8 cellular contexts compared by ENCODE assay signal in the genomic region with DNA sequence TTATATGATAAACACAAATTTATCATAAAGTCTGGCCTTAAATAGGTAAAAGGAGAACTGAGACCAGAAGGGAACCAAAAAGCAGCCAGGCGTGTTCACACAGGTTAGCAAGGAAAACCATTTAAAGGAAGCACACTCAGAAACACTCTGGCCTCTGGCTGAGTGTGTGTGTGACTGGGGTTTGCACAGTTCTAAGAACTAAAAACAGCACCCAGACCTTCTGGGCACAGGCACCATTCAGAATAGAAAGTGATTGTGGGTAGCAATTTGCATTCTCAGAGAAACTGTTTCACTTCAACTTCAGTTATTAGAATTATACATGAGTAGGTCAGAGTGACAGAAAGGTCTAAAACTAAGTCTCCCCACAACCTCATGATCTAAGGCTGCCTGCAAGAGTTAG. TPM values are rescaled to one million over a fixed set of nuclear protein-coding genes. Genes with fewer than 3 reads are reported as not detected.
DNase-seq lines count a peak whose midpoint lies in the region; ATAC-seq, FAIRE-seq and TF ChIP-seq lines count a peak whose summit lies in the region.

No MANE protein-coding gene starts in this region.

- intact Hi-C loops in Caco-2 (cut with micrococcal nuclease; ENCODE audit: unreplicated experiment), result loop anchor here (5.0 kb wide), 1 partner anchor 177 kb away; no protein-coding TSS in a partner anchor
- intact Hi-C loops in adrenal gland (cut with DNase I), result no loop called here

- ATAC-seq in GM19397 (IDR thresholded peaks at IDR 0.05; ENCODE audit: unreplicated experiment) (peak; percentile 97), HG03108 (IDR thresholded peaks at IDR 0.05; ENCODE audit: unreplicated experiment) (peak; percentile 97)
- ATAC-seq in activated naive CD8-positive, alpha-beta T cell treated with anti-CD3 and anti-CD28 coated beads, Interleukin-2, amount 10 ng/mL, durations not matched to agents 7 days and 5 days (ENCODE audit: low read depth), result peak; percentile 73

- no peak for TF ChIP-seq CTCF in Caco-2 (IDR thresholded peaks at IDR 0.05; ENCODE audit: insufficient read depth in 1 of 2, low read depth in 1 of 2, low read length in 1 of 2, severe bottlenecking in 1 of 2, unreplicated experiment in 1 of 2)
- TF ChIP-seq CTCF in brain microvascular endothelial cell (IDR thresholded peaks at IDR 0.05; ENCODE audit: low read depth, low read length, missing control alignments), result no peak
- no peak for TF ChIP-seq CTCF in adrenal gland (IDR thresholded peaks at IDR 0.05)

- CTCF ChIA-PET in Caco-2 (lab: Charles Lee), result no interaction called here

- peaks cover 26% of the 10 kb centered on the region for H3K4me1 Mint-ChIP-seq in activated naive CD8-positive, alpha-beta T cell treated with anti-CD3 and anti-CD28 coated beads, Interleukin-2, amount 10 ng/mL, durations not matched to agents 7 days and 5 days
- peaks cover 7% of the 10 kb centered on the region for H3K4me1 Mint-ChIP-seq in Caco-2 (ENCODE audit: low read depth, unreplicated experiment)

- peaks cover 1% of the 10 kb centered on the region for H3K36me3 Mint-ChIP-seq in activated naive CD8-positive, alpha-beta T cell treated with anti-CD3 and anti-CD28 coated beads, Interleukin-2, amount 10 ng/mL, durations not matched to agents 7 days and 5 days
- peaks cover 23% of the 10 kb centered on the region for H3K36me3 Mint-ChIP-seq in Caco-2 (ENCODE audit: insufficient read depth, unreplicated experiment)

- TF ChIP-seq POLR2A in GM12892 (IDR thresholded peaks at IDR 0.05; ENCODE audit: low read depth, low read length) (no peak), adrenal gland (IDR thresholded peaks at IDR 0.05) (no peak)

- H3K27ac Mint-ChIP-seq in activated naive CD8-positive, alpha-beta T cell treated with anti-CD3 and anti-CD28 coated beads, Interleukin-2, amount 10 ng/mL, durations not matched to agents 7 days and 5 days, result peak overlapping the region; percentile 94
- H3K27ac Mint-ChIP-seq in Caco-2 (ENCODE audit: unreplicated experiment), result no peak overlapping the region

- H3K36me3 ChIP-seq in Caco-2 (ENCODE audit: control insufficient read depth, insufficient read depth, low read length) (peaks cover 1% of the 10 kb centered on the region; the same call in 1 of the 2 replicates), brain microvascular endothelial cell (replicated peaks) (no peaks in the 10 kb centered on the region), adrenal gland (replicated peaks in 1 of 2) (no peaks in the 10 kb centered on the region)

- H3K27ac ChIP-seq in brain microvascular endothelial cell, result no peak overlapping the region
- no peak overlapping the region for H3K27ac ChIP-seq in adrenal gland

- H3K9me3 ChIP-seq in Caco-2, result no peaks in the 10 kb centered on the region
- no peaks in the 10 kb centered on the region for H3K9me3 ChIP-seq in adrenal gland (replicated peaks in 1 of 3)

- H3K4me3 Mint-ChIP-seq in activated naive CD8-positive, alpha-beta T cell treated with anti-CD3 and anti-CD28 coated beads, Interleukin-2, amount 10 ng/mL, durations not matched to agents 7 days and 5 days, result peak overlapping the region; percentile 72
- no peak overlapping the region for H3K4me3 Mint-ChIP-seq in Caco-2 (ENCODE audit: unreplicated experiment)

- H3K27me3 Mint-ChIP-seq in activated naive CD8-positive, alpha-beta T cell treated with anti-CD3 and anti-CD28 coated beads, Interleukin-2, amount 10 ng/mL, durations not matched to agents 7 days and 5 days, result no peaks in the 10 kb centered on the region
- H3K27me3 Mint-ChIP-seq in Caco-2 (ENCODE audit: insufficient read depth, unreplicated experiment), result no peaks in the 10 kb centered on the region

- peak; percentile 90 for FAIRE-seq in GM12892 (lab: Jason Lieb, UNC)

- POLR2A ChIA-PET in activated naive CD8-positive, alpha-beta T cell treated with anti-CD3 and anti-CD28 coated beads, Interleukin-2, amount 10 ng/mL, durations not matched to agents 7 days and 5 days (lab: Charles Lee), result no interaction called here
- POLR2A ChIA-PET in Caco-2 (lab: Charles Lee), result no interaction called here

- no TSS peak for BruUV-seq in Caco-2 (replicated peaks; lab: Mats Ljungman, UMichigan)

- in situ Hi-C loops in brain microvascular endothelial cell (cut with HindIII; ENCODE audit: low pct_ligation_motif_present, low sequenced_read_pairs), result no loop called here

- DNase-seq in GM12892 (ENCODE audit: insufficient read length), result peak; percentile 23
- no peak for DNase-seq in activated naive CD8-positive, alpha-beta T cell treated with anti-CD3 and anti-CD28 coated beads, Interleukin-2, amount 10 ng/mL, durations not matched to agents 7 days and 5 days
- DNase-seq in AG08395 (ENCODE audit: low spot score), result no peak
- no peak for DNase-seq in Caco-2
- DNase-seq in brain microvascular endothelial cell, result no peak
- no peak for DNase-seq in adrenal gland

- 55 to 100% (median 65%) methylated on average over 1 of the region's 1 CpG for WGBS in adrenal gland, 4 donors

- no peaks in the 10 kb centered on the region for H3K27me3 ChIP-seq in Caco-2 (replicated peaks; ENCODE audit: control insufficient read depth, insufficient read depth, low read length)
- no peaks in the 10 kb centered on the region for H3K27me3 ChIP-seq in brain microvascular endothelial cell (replicated peaks)
- H3K27me3 ChIP-seq in adrenal gland, result no peaks in the 10 kb centered on the region

- no peak overlapping the region for H3K4me3 ChIP-seq in Caco-2 (ENCODE audit: low read depth, low read length)
- H3K4me3 ChIP-seq in brain microvascular endothelial cell (ENCODE audit: low read depth, low read length), result no peak overlapping the region
- no peak overlapping the region for H3K4me3 ChIP-seq in adrenal gland

- no peaks in the 10 kb centered on the region for H3K9me3 Mint-ChIP-seq in activated naive CD8-positive, alpha-beta T cell treated with anti-CD3 and anti-CD28 coated beads, Interleukin-2, amount 10 ng/mL, durations not matched to agents 7 days and 5 days
- H3K9me3 Mint-ChIP-seq in Caco-2 (ENCODE audit: unreplicated experiment), result no peaks in the 10 kb centered on the region

- H3K4me1 ChIP-seq in Caco-2, result no peaks in the 10 kb centered on the region
- H3K4me1 ChIP-seq in adrenal gland (replicated peaks in 1 of 2), result no peaks in the 10 kb centered on the region

RNA-seq across cellular contexts. Expression of a gene that starts 10.0 kb away (rescaled TPM):
- polyA plus RNA-seq in GM12892 (2012; ENCODE audit: missing spikeins), result not detected
- total RNA-seq in activated naive CD8-positive, alpha-beta T cell treated with anti-CD3 and anti-CD28 coated beads, Interleukin-2, amount 10 ng/mL, durations not matched to agents 7 days and 5 days, result 1 to 10 TPM in 1 of 2 experiments, under 1 TPM in 1; 0.97 to 1.1 TPM
- total RNA-seq in Caco-2 (2022), result not detected in 2 replicates
- 1 to 10 TPM in 4 of 8 donors, under 1 TPM in 3, not detected in 1; 0.38 to 3.4 (median 1.0) TPM for total RNA-seq in adrenal gland
- under 1 TPM; 0.16 to 0.99 (median 0.24) TPM for polyA plus RNA-seq in adrenal gland

RNA-seq across cellular contexts. Expression of a gene that starts 45.2 kb away (rescaled TPM):
- 0.23 TPM for polyA plus RNA-seq in GM12892 (2012; ENCODE audit: missing spikeins)
- 1 to 10 TPM; 1.8 to 2.7 TPM for total RNA-seq in activated naive CD8-positive, alpha-beta T cell treated with anti-CD3 and anti-CD28 coated beads, Interleukin-2, amount 10 ng/mL, durations not matched to agents 7 days and 5 days
- not detected in 2 replicates for total RNA-seq in Caco-2 (2022)
- 10 to 100 TPM in 7 of 8 donors, 1 to 10 TPM in 1; 2.7 to 53.3 (median 23.3) TPM for total RNA-seq in adrenal gland
- 10 to 100 TPM in 1 of 3 donors, 1 to 10 TPM in 2; 7.8 to 18.8 (median 8.0) TPM for polyA plus RNA-seq in adrenal gland
